In genomic region chr19:18086590-18087138, GRCh38 we compare ENCODE assay signal across 9 cellular contexts. TPM values are rescaled to one million over a fixed set of nuclear protein-coding genes. Genes with fewer than 3 reads are reported as not detected.
DNase-seq lines count a peak whose midpoint lies in the region; ATAC-seq and TF ChIP-seq lines count a peak whose summit lies in the region.
"Had no signal": no experiment of that assay in that cellular context is flagged by ENCODE, and none has a peak within 500 bp of the region (broad histone marks: within the 10 kb centered on the region; RNA-seq: fewer than 3 reads in every experiment).

TSS of gene IL12RB1 (minus strand) at chr19:18086934. CDS start at chr19:18086823, 111 bp downstream.

- no peak for TF ChIP-seq CTCF in choroid plexus epithelial cell (conservative IDR thresholded peaks at IDR 0.05; ENCODE audit: low read depth, low read length)

- CTCF ChIA-PET in T-cell (lab: Charles Lee) = interaction anchor here (0.6 to 1.0 kb wide), 6 partner anchors 18 to 86 kb away, joined by 3 to 9 read pairs (median 3); no protein-coding TSS in a partner anchor

- H3K27me3 Mint-ChIP-seq in T-cell = no peaks in the 10 kb centered on the region

- H2AFZ ChIP-seq in GM23248 = no peak within 1 kb of the TSS

- in situ Hi-C loops in GM23248 (cut with MboI) = no loop called here

- H3K9me2 ChIP-seq in GM23248 (ENCODE audit: insufficient read depth) = no peaks in the 10 kb centered on the region

- no peaks in the 10 kb centered on the region for H3K36me3 ChIP-seq in GM23248 (ENCODE audit: low read depth)

- POLR2A ChIA-PET in T-cell (lab: Charles Lee) = interaction anchor here in 1 of 2 donors (1.0 kb wide), 1 partner anchor 64 kb away, joined by 3 read pairs; no protein-coding TSS in a partner anchor

- no peak within 1 kb of the TSS for H3K9ac ChIP-seq in GM23248

- peak; percentile 22 for TF ChIP-seq POLR2A in GM10847 (IDR thresholded peaks at IDR 0.05; ENCODE audit: extremely low read depth, insufficient read length)

- H3K4me3 Mint-ChIP-seq in T-cell = peak within 1 kb of the TSS; percentile 92 to 99 (median 94)

- WGBS in GM23248 (ENCODE audit: low coverage in 1 of 2, low lambda C conversion rate in 2 of 2, missing lambda C conversion rate in 2 of 2), 2 experiments = 66 to 68% methylated on average over 12 of the region's 12 CpGs

- H3K27me3 ChIP-seq in GM23248 (replicated peaks; ENCODE audit: insufficient read depth) = no peaks in the 10 kb centered on the region

- 0 out of 2 replicates have a peak, but pooled peaks cover 5% of the 10 kb centered on the region for H3F3A ChIP-seq in GM23248 (ENCODE audit: insufficient read depth)

- H3K9me3 Mint-ChIP-seq in T-cell = peaks cover 0 to 5% (median 0%) of the 10 kb centered on the region in 3 donors

- peak within 1 kb of the TSS; percentile 11 for H3K4me3 ChIP-seq in choroid plexus epithelial cell (ENCODE audit: low read depth, low read length)
- no peak within 1 kb of the TSS for H3K4me3 ChIP-seq in GM23248

- no peaks in the 10 kb centered on the region for H3K4me1 ChIP-seq in GM23248 (ENCODE audit: insufficient read depth)

- DNase-seq in T-cell (peak; percentile 28 to 60 (median 45)), choroid plexus epithelial cell (ENCODE audit: low read depth) (peak; percentile 28), GM23248 (no peak), NCI-H1436 (lab: John Stamatoyannopoulos, UW) (no peak), hypothalamus (lab: John Stamatoyannopoulos, UW) (no peak)
- peak; percentile 33 to 41 for DNase-seq in stimulated activated CD4-positive, alpha-beta T cell treated with anti-CD3 and anti-CD28 coated beads, Interleukin-12 subunit alpha, Interleukin-12 subunit beta, amount 100 ng/mL, for 24 hours (ENCODE audit: low read depth in 2 of 2)

- no peak within 1 kb of the TSS for H3K27ac ChIP-seq in GM23248
- H3K27ac ChIP-seq: epithelial cell of prostate had no signal

- peak within 1 kb of the TSS; percentile 96 to 99 for H3K27ac Mint-ChIP-seq in T-cell

- H3K4me1 Mint-ChIP-seq in T-cell = peaks cover 60 to 80% (median 70%) of the 10 kb centered on the region in 3 donors

- ATAC-seq in T-cell (replicated peaks in 1 of 4) (peak; percentile 53 to 60 (median 58)), GM18868 (IDR thresholded peaks at IDR 0.05; ENCODE audit: unreplicated experiment) (no peak)

- H3K79me2 ChIP-seq in GM23248 (ENCODE audit: insufficient read depth) = no peaks in the 10 kb centered on the region

- H3K4me2 ChIP-seq in GM23248 (ENCODE audit: unreplicated experiment) = no peak within 1 kb of the TSS

- H4K20me1 ChIP-seq in GM23248 (ENCODE audit: insufficient read depth) = no peaks in the 10 kb centered on the region

- H3K9me3 ChIP-seq in GM23248 (ENCODE audit: low read depth) = no peaks in the 10 kb centered on the region

- H3K36me3 Mint-ChIP-seq in T-cell = peaks cover 19% of the 10 kb centered on the region

RNA-seq across cellular contexts. Expression of gene IL12RB1, which starts in this region (rescaled TPM):
- total RNA-seq in T-cell = 10 to 100 TPM; 26.3 to 45.2 (median 39.3) TPM
- not detected in 2 replicates for total RNA-seq in GM23248 (2014; rRNA removed; shearing (Covaris generic))
- polyA plus RNA-seq in GM23248 (2016; fragmentation: Nextera tagmentation; extraction: Ambion mirVana) = not detected in 2 replicates

Comparison
In these comparisons a context has a peak if more than half of its experiments do, and no peak if none do; other contexts are left out.
1. RNA of gene IL12RB1 (total RNA-seq): 26.3 to 45.2 TPM in T-cell; not detected in GM23248; every median in the first group is over 10 times any median in the second.
2. DNase-seq: peak in T-cell (34 of 34), choroid plexus epithelial cell (single experiment) and stimulated activated CD4-positive, alpha-beta T cell treated with anti-CD3 and anti-CD28 coated beads, Interleukin-12 subunit alpha, Interleukin-12 subunit beta, amount 100 ng/mL, for 24 hours (2 of 2); none in GM23248 (single experiment), NCI-H1436 (single experiment) and hypothalamus (0 of 51).